7 cellular contexts compared by ENCODE assay signal in genomic region chr15:23192313-23192712, GRCh38. TPM values are rescaled to one million over a fixed set of nuclear protein-coding genes. Genes with fewer than 3 reads are reported as not detected.
"Had no signal": no experiment of that assay in that cellular context is flagged by ENCODE, and none has a peak within 500 bp of the region (broad histone marks: within the 10 kb centered on the region; RNA-seq: fewer than 3 reads in every experiment).

No MANE protein-coding gene starts in this region.

RNA-seq across cellular contexts. Expression of gene GOLGA6L1, which starts 55.7 kb away (rescaled TPM):
- total RNA-seq: GM23248, GM23338, H1, H4, H7, H9, HFFc6 had no signal
- polyA plus RNA-seq: GM23248, GM23338, H1 had no signal
